24 cellular contexts compared by ENCODE assay signal in the genomic region with DNA sequence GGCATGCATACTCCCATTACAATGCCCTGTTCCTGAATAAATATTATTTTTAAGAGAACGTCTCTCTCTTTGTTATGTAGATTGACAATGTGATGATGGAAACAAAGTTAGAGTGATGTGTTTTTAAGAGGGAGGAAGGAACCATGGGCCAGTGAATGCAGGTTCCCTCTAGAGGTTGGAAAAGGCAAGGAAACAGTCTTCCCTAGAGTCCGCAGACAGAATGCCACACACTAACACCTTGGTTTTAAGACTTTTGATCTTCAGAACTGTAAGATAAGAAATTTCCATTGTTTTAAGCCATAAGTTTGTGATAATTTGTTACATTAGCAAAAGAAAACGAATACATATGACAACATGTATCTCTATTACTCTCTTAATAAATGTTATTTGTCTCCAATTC. TPM values are rescaled to one million over a fixed set of nuclear protein-coding genes. Genes with fewer than 3 reads are reported as not detected.
DNase-seq lines count a peak whose midpoint lies in the region; ATAC-seq, FAIRE-seq and TF ChIP-seq lines count a peak whose summit lies in the region.
"Had no signal": no experiment of that assay in that cellular context is flagged by ENCODE, and none has a peak within 500 bp of the region (broad histone marks: within the 10 kb centered on the region; RNA-seq: fewer than 3 reads in every experiment).

No MANE protein-coding gene starts in this region.

- H3K9me3 ChIP-seq in AG04450 (ENCODE audit: control insufficient read depth, insufficient read depth, low read length) (no peaks in the 10 kb centered on the region), K562 (replicated peaks; ENCODE audit: control insufficient read depth, insufficient read depth, low read depth, low read length) (no peaks in the 10 kb centered on the region)
- H3K9me3 ChIP-seq: right atrium auricular region had no signal

- FAIRE-seq in K562 (lab: Jason Lieb, UNC): no peak
- FAIRE-seq: GM12878, GM19239, kidney, urothelium cell line had no signal

- in situ Hi-C loops in K562 (cut with MboI): loop anchor here (25.0 kb wide), 1 partner anchor 298 kb away; no protein-coding TSS in a partner anchor

- CTCF ChIA-PET in AG04450 (lab: Charles Lee): no interaction called here
- CTCF ChIA-PET in K562 (lab: Yijun Ruan, JAX; ENCODE audit: low intra/inter-chr PET ratio): no interaction called here

- H3K27ac ChIP-seq in AG04450 (ENCODE audit: low read depth, low read length) (no peak overlapping the region), K562 (ENCODE audit: extremely low read depth, low read depth, low read length) (no peak overlapping the region)
- H3K27ac ChIP-seq: GM23248, right atrium auricular region had no signal

- H3K4me1 ChIP-seq in K562 (replicated peaks in 1 of 2; ENCODE audit: control insufficient read depth in 2 of 2, insufficient read depth in 2 of 2, low read length in 2 of 2): peaks cover 0 to 2% of the 10 kb centered on the region in 2 experiments; a peak in 1 of 5 replicates

- no peak overlapping the region for H3K4me3 ChIP-seq in AG04450 (ENCODE audit: low read depth, low read length)
- H3K4me3 ChIP-seq in K562: no peak overlapping the region
- no peak overlapping the region for H3K4me3 ChIP-seq in kidney epithelial cell (ENCODE audit: low read depth, low read length)
- H3K4me3 ChIP-seq: GM12878, GM23248, right atrium auricular region had no signal

- TF ChIP-seq RAD21 in K562 (CRISPR knock-in tag; conservative IDR thresholded peaks at IDR 0.05 in 1 of 2, IDR thresholded peaks at IDR 0.05 in 1 of 2): no peak; a peak in 1 of 4 replicates

- H3K27me3 ChIP-seq in AG04450 (ENCODE audit: control insufficient read depth, insufficient read depth, low read length) (peaks cover 5% of the 10 kb centered on the region), K562 (ENCODE audit: control insufficient read depth in 2 of 2, insufficient read depth in 2 of 2, low read length in 2 of 2) (no peaks in the 10 kb centered on the region), kidney epithelial cell (ENCODE audit: control insufficient read depth, insufficient read depth, low read length) (no peaks in the 10 kb centered on the region)
- H3K27me3 ChIP-seq: right atrium auricular region had no signal

- no peak for TF ChIP-seq POLR2A in K562 (conservative IDR thresholded peaks at IDR 0.05)

- no peak overlapping the region for H3K9ac ChIP-seq in K562 (ENCODE audit: insufficient read depth in 1 of 2, low read depth in 2 of 2, low read length in 2 of 2)
- H3K9ac ChIP-seq: GM23248 had no signal

- H2AFZ ChIP-seq in K562 (ENCODE audit: low read depth, low read length): no peak overlapping the region
- H2AFZ ChIP-seq: GM23248 had no signal

- no peak overlapping the region for H3K4me2 ChIP-seq in K562 (ENCODE audit: insufficient read depth, low read length)

- TF ChIP-seq CTCF in AG04450 (IDR thresholded peaks at IDR 0.05; ENCODE audit: low read depth, low read length): peak; percentile 23; the same call in 1 of the 2 replicates
- peak in 1 of 3 experiments; percentile 12; a peak in 1 of 6 replicates for TF ChIP-seq CTCF in K562 (IDR thresholded peaks at IDR 0.05 in 2 of 3, conservative IDR thresholded peaks at IDR 0.05 in 1 of 3; ENCODE audit: insufficient read depth in 2 of 3, low read depth in 1 of 3, low read length in 3 of 3)
- TF ChIP-seq CTCF in kidney epithelial cell (IDR thresholded peaks at IDR 0.05; ENCODE audit: insufficient read depth, low read length, poor library complexity, severe bottlenecking): peak; percentile 16

- DNase-seq in AG04450 (ENCODE audit: low read depth, low spot score): no peak
- DNase-seq in HT-29 (ENCODE audit: low spot score): peak; percentile 15
- DNase-seq in K562 (ENCODE audit: extremely low read depth in 1 of 4, low spot score in 3 of 4): no peak
- DNase-seq in kidney epithelial cell (ENCODE audit: low read depth): no peak
- no peak for DNase-seq in activated gamma-delta T cell (lab: John Stamatoyannopoulos, UW)
- no peak for DNase-seq in dermis blood vessel endothelial cell
- no peak for DNase-seq in midbrain (lab: John Stamatoyannopoulos, UW)
- no peak for DNase-seq in activated effector memory CD4-positive, alpha-beta T cell treated with anti-CD3 and anti-CD28 coated beads, Interleukin-2, amount 50 U/mL, for 16 hours
- DNase-seq: activated CD4-positive, alpha-beta T cell treated with anti-CD3 and anti-CD28 coated beads, Interleukin-2, amount 10 ng/mL, durations not matched to agents 24 days and 14 days; activated naive CD8-positive, alpha-beta T cell treated with anti-CD3 and anti-CD28 coated beads, Interleukin-2, amount 50 U/mL, for 24 hours; CD4-positive, alpha-beta memory T cell; foreskin melanocyte; GM23248; hypothalamus; Karpas-422; kidney; NCI-H2029; NCI-H446; stimulated activated CD4-positive, alpha-beta T cell treated with anti-CD3 and anti-CD28 coated beads, Interleukin-15, amount 100 ng/mL, for 24 hours; SW 1271 had no signal

- H3K79me2 ChIP-seq in K562 (ENCODE audit: control insufficient read depth, insufficient read depth, low read length): peaks cover 2% of the 10 kb centered on the region

- no peaks in the 10 kb centered on the region for H3K9me1 ChIP-seq in K562 (ENCODE audit: control insufficient read depth, insufficient read depth, low read length)

- POLR2A ChIA-PET in AG04450 (lab: Yijun Ruan, JAX): no interaction called here
- POLR2A ChIA-PET in K562 (lab: Yijun Ruan, JAX): no interaction called here

- 31% methylated on average over 3 of the region's 3 CpGs for WGBS in K562 (ENCODE audit: insufficient coverage, low coverage, missing lambda C conversion rate)

- no TSS peak for BruUV-seq in K562 (replicated peaks; lab: Mats Ljungman, UMichigan)

- H4K20me1 ChIP-seq in K562 (replicated peaks; ENCODE audit: control insufficient read depth, insufficient read depth, low read length): no peaks in the 10 kb centered on the region

- TF ChIP-seq EP300 in K562 (IDR thresholded peaks at IDR 0.05; ENCODE audit: low read length): no peak

- no peak for ATAC-seq in K562
- ATAC-seq: activated naive CD8-positive, alpha-beta T cell treated with anti-CD3 and anti-CD28 coated beads, Interleukin-2, amount 50 U/mL, for 24 hours; GM12878 had no signal

- H3K36me3 ChIP-seq in K562 (ENCODE audit: control insufficient read depth, insufficient read depth, low read length) (no peaks in the 10 kb centered on the region), kidney epithelial cell (ENCODE audit: control insufficient read depth, insufficient read depth, low read length) (no peaks in the 10 kb centered on the region)
- H3K36me3 ChIP-seq: right atrium auricular region had no signal

- intact Hi-C loops in K562 (cut with micrococcal nuclease): loop anchor here (5.0 kb wide), 1 partner anchor 553 kb away; no protein-coding TSS in a partner anchor

TF ChIP-seq in K562, 482 proteins besides CTCF, POLR2A, EP300 and RAD21 (continues in another document):
- no peak for TF ChIP-seq ZBED1 (IDR thresholded peaks at IDR 0.05)
- TF ChIP-seq C11orf30 (IDR thresholded peaks at IDR 0.05; ENCODE audit: low read depth): no peak
- peak; percentile 89 for TF ChIP-seq HINFP (tag; conservative IDR thresholded peaks at IDR 0.05; ENCODE audit: low read depth)
- TF ChIP-seq CC2D1A (IDR thresholded peaks at IDR 0.05): peak; percentile 51; the same call in 1 of the 2 replicates

RNA-seq across cellular contexts. Expression of gene CENPW, which starts 4.7 kb away (rescaled TPM):
- polyA plus RNA-seq in AG04450 (2011; rRNA removed): 6.7 and 10.6 TPM in 2 replicates
- polyA minus RNA-seq in AG04450 (2011; rRNA and poly(A)+ RNA removed): 2.0 and 2.2 TPM in 2 replicates
- 12.8 and 21.0 TPM in 2 replicates for total RNA-seq in HT-29 (2014; rRNA removed; shearing (Covaris generic))
- 8.1 and 16.3 TPM in 2 replicates for total RNA-seq in K562 (2011; cell fraction: chromatin; rRNA removed; ENCODE audit: low replicate concordance)
- total RNA-seq in K562 (2011; cell fraction: nucleolus; rRNA removed): 6.2 and 7.0 TPM in 2 replicates
- 8.9 and 9.7 TPM in 2 replicates for total RNA-seq in K562 (2011; cell fraction: nucleoplasm; rRNA removed)
- total RNA-seq in K562 (2014; rRNA removed): 41.6 and 48.7 TPM in 2 replicates
- total RNA-seq in K562 (2014; rRNA removed; fragmentation: Illumina TruSeq; extraction: Trizol): 82.8 and 92.0 TPM in 2 replicates
- total RNA-seq in K562 (2015; rRNA removed; fragmentation: Illumina TruSeq; extraction: Trizol): 66.1 and 73.4 TPM in 2 replicates
- 104 and 105 TPM in 2 replicates for total RNA-seq in K562 (2021)
- polyA plus RNA-seq in K562 (2011; rRNA removed): 40.1 and 66.5 TPM in 2 replicates
- polyA plus RNA-seq in K562 (2011; cell fraction: cytosol; rRNA removed): 20.1 and 24.1 TPM in 2 replicates
- polyA plus RNA-seq in K562 (2011; cell fraction: nucleus; rRNA removed): 6.7 and 13.6 TPM in 2 replicates
- 57.6 and 108 TPM in 2 replicates for polyA plus RNA-seq in K562 (2012)
- polyA plus RNA-seq in K562 (2014; fragmentation: Illumina TruSeq; extraction: Trizol): 60.0 and 66.4 TPM in 2 replicates
- polyA plus RNA-seq in K562 (2014; fragmentation: Nextera tagmentation; extraction: Ambion mirVana): 100 to 1,000 TPM; 240 to 285 TPM
- polyA plus RNA-seq in K562 (2014; rRNA removed): 67.1 and 94.2 TPM in 2 replicates
- polyA minus RNA-seq in K562 (2011; rRNA and poly(A)+ RNA removed): 35.3 and 38.7 TPM in 2 replicates
- 10.1 and 10.3 TPM in 2 replicates for polyA minus RNA-seq in K562 (2011; cell fraction: cytosol; rRNA and poly(A)+ RNA removed)
- 14.5 and 28.1 TPM in 2 replicates for polyA minus RNA-seq in K562 (2011; cell fraction: nucleus; rRNA and poly(A)+ RNA removed)
- 4.2 and 5.7 TPM in 2 replicates for total RNA-seq in kidney epithelial cell
- total RNA-seq in dermis blood vessel endothelial cell: 4.8 and 16.6 TPM in 2 replicates
- total RNA-seq: right atrium auricular region had no signal
